Comparison of ENCODE assay signal across 30 cellular contexts in the genomic region with DNA sequence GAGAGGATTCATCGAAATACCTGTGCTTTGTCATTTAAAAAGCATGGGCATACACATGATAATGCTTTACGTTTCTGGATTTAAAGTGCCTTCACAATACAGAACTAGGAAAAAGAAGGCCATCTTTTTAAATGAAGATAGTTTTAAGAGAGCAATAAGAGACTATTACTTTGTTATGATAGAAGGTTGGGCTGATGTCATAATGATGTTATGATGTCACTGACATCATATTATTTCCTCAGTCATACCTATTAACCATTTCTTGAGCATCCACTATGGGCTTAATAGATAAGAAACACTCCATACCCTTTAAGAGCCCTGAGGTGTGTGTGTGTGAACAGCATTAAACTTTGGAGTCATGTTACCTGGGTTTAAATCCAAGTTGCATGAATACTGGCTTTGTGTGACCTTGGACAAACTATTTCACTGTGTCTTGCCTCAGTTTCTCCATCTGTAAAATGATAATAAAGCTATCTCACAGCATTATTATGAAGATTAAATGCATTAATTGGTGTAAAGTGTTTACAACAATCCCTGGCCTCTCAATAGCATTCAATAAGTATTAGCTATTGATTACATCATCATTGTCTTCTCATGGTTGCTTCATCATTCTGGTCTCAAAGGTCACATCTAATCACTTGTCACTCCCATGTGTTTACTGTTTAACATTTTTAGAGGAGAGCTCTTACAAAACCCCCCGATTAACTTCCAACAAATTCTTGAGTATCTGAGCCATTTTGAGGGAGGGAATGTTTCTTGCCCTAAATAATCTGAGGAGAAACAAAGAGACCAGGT.
"Had no signal": no experiment of that assay in that cellular context is flagged by ENCODE, and none has a peak within 500 bp of the region (broad histone marks: within the 10 kb centered on the region; RNA-seq: fewer than 3 reads in every experiment).

No MANE protein-coding gene starts in this region.

- H3K9me3 ChIP-seq: thyroid gland had no signal

- H2AFZ ChIP-seq: neural progenitor cell, parathyroid adenoma had no signal

- H3K27me3 ChIP-seq: neural progenitor cell, ovary, spleen, thyroid gland, tibial nerve, upper lobe of left lung, vagina had no signal

- ATAC-seq: naive thymus-derived CD8-positive, alpha-beta T cell; psoas muscle; right cardiac atrium; sciatic nerve; stimulated activated memory B cell treated with anti-CD40 and anti-IgM and Interleukin-4, amounts not matched to agents 10 μg/mL and 1 μg/mL and 100 μg/mL, for 72 hours; stimulated activated naive CD8-positive, alpha-beta T cell treated with anti-CD3 and anti-CD28 coated beads, Interleukin-15, amount 100 ng/mL, for 72 hours; stimulated activated naive CD8-positive, alpha-beta T cell treated with anti-CD3 and anti-CD28 coated beads, Interleukin-15, Interleukin-2, amounts not matched to agents 100 U/mL and 50 U/mL, for 24 hours had no signal

- H3K27me3 Mint-ChIP-seq: progenitor cell of endocrine pancreas; stimulated activated memory B cell treated with anti-CD40 and anti-IgM and Interleukin-4, amounts not matched to agents 10 μg/mL and 1 μg/mL and 100 μg/mL, for 72 hours; stimulated activated naive CD8-positive, alpha-beta T cell treated with anti-CD3 and anti-CD28 coated beads, Interleukin-15, amount 100 ng/mL, for 72 hours had no signal

- H3K4me3 ChIP-seq: neural progenitor cell, ovary, psoas muscle, skin epidermis, smooth muscle cell, spleen, thoracic aorta, thyroid gland, tibial nerve, upper lobe of left lung, vagina had no signal

- H3K36me3 ChIP-seq: ovary had no signal

- H3K4me2 ChIP-seq: neural progenitor cell, smooth muscle cell had no signal

- H3K4me1 ChIP-seq: neural progenitor cell, parathyroid adenoma, psoas muscle, spleen, thyroid gland, tibial nerve, upper lobe of left lung, vagina had no signal

- DNase-seq: naive thymus-derived CD8-positive, alpha-beta T cell; occipital lobe; ovary; posterior cingulate gyrus; psoas muscle; right cardiac atrium; spleen; stimulated activated CD4-positive, alpha-beta T cell treated with anti-CD3 and anti-CD28 coated beads, Interleukin-12 subunit alpha, Interleukin-12 subunit beta, amount 100 ng/mL, for 4 hours; stimulated activated CD4-positive, alpha-beta T cell treated with anti-CD3 and anti-CD28 coated beads, Interleukin-1b, Interleukin-23, amount 100 ng/mL, for 48 hours; stimulated activated CD4-positive, alpha-beta T cell treated with anti-CD3 and anti-CD28 coated beads, Interleukin-4, amount 100 ng/mL, for 1 hour; stimulated activated CD4-positive, alpha-beta T cell treated with anti-CD3 and anti-CD28 coated beads, Interleukin-4, amount 100 ng/mL, for 4 hours; stimulated activated CD8-positive, alpha-beta memory T cell treated with anti-CD3 and anti-CD28 coated beads, Interleukin-4, amount 100 ng/mL, for 48 hours; stimulated activated naive CD4-positive, alpha-beta T cell; stimulated activated naive CD8-positive, alpha-beta T cell treated with anti-CD3 and anti-CD28 coated beads, Interleukin-15, amount 100 ng/mL, for 72 hours; stimulated activated naive CD8-positive, alpha-beta T cell treated with anti-CD3 and anti-CD28 coated beads, Interleukin-15, Interleukin-2, amounts not matched to agents 100 U/mL and 50 U/mL, for 24 hours; thyroid gland; trophoblast cell; upper lobe of left lung had no signal

- H3K9ac ChIP-seq: neural progenitor cell, parathyroid adenoma had no signal

- H3K27ac ChIP-seq: neural progenitor cell, ovary, parathyroid adenoma, psoas muscle, skin epidermis, spleen, thoracic aorta, thyroid gland, tibial nerve, upper lobe of left lung, vagina had no signal

- H3K27ac Mint-ChIP-seq: naive thymus-derived CD8-positive, alpha-beta T cell; nephron; neural progenitor cell; progenitor cell of endocrine pancreas; stimulated activated memory B cell treated with anti-CD40 and anti-IgM and Interleukin-4, amounts not matched to agents 10 μg/mL and 1 μg/mL and 100 μg/mL, for 72 hours; stimulated activated naive CD8-positive, alpha-beta T cell treated with anti-CD3 and anti-CD28 coated beads, Interleukin-15, amount 100 ng/mL, for 72 hours had no signal

- H3K4me3 Mint-ChIP-seq: naive thymus-derived CD8-positive, alpha-beta T cell; nephron; neural progenitor cell; stimulated activated memory B cell treated with anti-CD40 and anti-IgM and Interleukin-4, amounts not matched to agents 10 μg/mL and 1 μg/mL and 100 μg/mL, for 72 hours; stimulated activated naive CD8-positive, alpha-beta T cell treated with anti-CD3 and anti-CD28 coated beads, Interleukin-15, amount 100 ng/mL, for 72 hours had no signal

- FAIRE-seq: urothelium cell line had no signal

- H3K79me2 ChIP-seq: parathyroid adenoma had no signal

- H3K4me1 Mint-ChIP-seq: naive thymus-derived CD8-positive, alpha-beta T cell; nephron; neural progenitor cell; stimulated activated memory B cell treated with anti-CD40 and anti-IgM and Interleukin-4, amounts not matched to agents 10 μg/mL and 1 μg/mL and 100 μg/mL, for 72 hours; stimulated activated naive CD8-positive, alpha-beta T cell treated with anti-CD3 and anti-CD28 coated beads, Interleukin-15, amount 100 ng/mL, for 72 hours had no signal
